In the genomic region with DNA sequence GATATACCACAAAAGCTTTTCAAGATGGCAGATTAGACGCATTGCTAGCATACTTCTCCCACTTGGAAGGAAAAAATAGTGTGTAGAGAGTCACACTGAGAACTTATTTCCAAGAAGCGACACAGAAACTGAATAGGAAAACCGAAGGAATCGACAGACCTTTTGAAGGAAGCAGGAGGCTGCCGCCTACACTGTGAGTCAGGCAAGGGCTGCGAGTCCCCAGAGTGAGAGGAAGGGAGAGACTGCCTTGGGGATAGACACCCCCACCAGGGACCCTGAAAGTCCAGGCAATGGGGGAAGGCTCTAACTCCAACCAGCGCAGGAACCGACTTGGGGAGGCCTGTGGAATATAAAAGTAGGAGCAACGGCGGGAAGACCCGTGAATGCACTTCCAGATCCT, we compare ENCODE assay signal across 9 cellular contexts. TPM values are rescaled to one million over a fixed set of nuclear protein-coding genes. Genes with fewer than 3 reads are reported as not detected.
"Had no signal": no experiment of that assay in that cellular context is flagged by ENCODE, and none has a peak within 500 bp of the region (broad histone marks: within the 10 kb centered on the region; RNA-seq: fewer than 3 reads in every experiment).

No MANE protein-coding gene starts in this region.

- H3K27ac ChIP-seq: GM23248, HL-60 had no signal

- H3K9ac ChIP-seq: GM23248 had no signal

- H3K4me3 ChIP-seq: GM23248 had no signal

- DNase-seq: GM23248, GOT3, H9, HCEC 1CT, KBM-7 had no signal

- H2AFZ ChIP-seq: GM23248 had no signal

- ATAC-seq: HepG2 had no signal

- FAIRE-seq: H54, HepG2 had no signal

RNA-seq across cellular contexts. Expression of a gene that starts 53.7 kb away (rescaled TPM):
- total RNA-seq: GM23248, H9, HepG2, HT1080 had no signal
- polyA plus RNA-seq: GM23248, HepG2 had no signal
